ENCODE assay signal across 17 cellular contexts in the genomic region with DNA sequence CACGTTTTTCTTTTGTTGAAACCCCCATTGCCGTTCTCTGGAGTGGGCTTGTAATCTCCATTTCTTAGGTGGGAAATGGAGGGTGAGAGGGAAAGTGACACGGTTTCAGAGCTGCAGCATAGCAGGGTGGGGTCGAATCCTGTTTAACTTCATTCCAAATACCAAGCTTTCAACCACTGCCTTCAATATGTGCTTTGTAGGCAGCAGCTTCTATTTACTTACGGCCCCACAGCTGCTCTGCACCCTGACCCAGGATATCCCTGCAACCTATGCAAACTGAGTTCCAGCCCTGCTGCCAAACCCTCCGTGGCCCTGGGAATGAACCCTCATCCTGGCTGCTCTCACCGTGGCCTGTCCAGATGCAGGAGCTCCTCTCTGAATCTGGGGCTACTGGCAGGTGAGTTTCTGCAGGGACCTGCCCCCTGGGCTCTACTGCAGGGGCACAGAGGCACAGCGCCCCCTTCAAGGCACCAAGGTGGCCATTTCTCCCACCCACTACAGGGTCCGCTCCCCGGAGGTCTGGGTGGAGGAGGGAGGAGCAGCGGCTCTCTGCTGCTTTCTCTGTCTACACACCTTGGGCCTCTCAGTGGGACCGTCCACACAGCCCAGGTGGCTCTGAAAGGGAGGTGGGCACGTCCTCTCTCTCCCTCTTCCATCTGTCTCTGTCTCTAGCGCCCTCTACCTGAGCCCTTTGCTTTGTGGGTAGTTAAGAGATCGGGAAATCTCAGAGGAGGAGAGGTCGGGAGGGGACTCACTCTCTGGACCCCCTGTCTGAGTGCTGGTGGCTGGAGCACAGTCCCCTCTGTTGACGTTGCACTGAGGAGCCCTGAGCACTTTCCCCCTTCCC.
DNase-seq lines count a peak whose midpoint lies in the region; ATAC-seq and TF ChIP-seq lines count a peak whose summit lies in the region.
"Had no signal": no experiment of that assay in that cellular context is flagged by ENCODE, and none has a peak within 500 bp of the region (broad histone marks: within the 10 kb centered on the region; RNA-seq: fewer than 3 reads in every experiment).

No MANE protein-coding gene starts in this region.

- ATAC-seq in left ventricle myocardium superior (no peak), Right ventricle myocardium inferior (no peak), PC-3 (peak; percentile 50), lower lobe of right lung (peak in 1 of 2 donors; percentile 26), HG03460 (IDR thresholded peaks at IDR 0.05; ENCODE audit: unreplicated experiment) (no peak), mucosa of descending colon (no peak)
- ATAC-seq: activated T-helper 17 cell treated with anti-CD3 and anti-CD28 coated beads, Interleukin-2, amount 50 U/mL, for 72 hours had no signal

- H3K4me1 ChIP-seq in PC-3 (ENCODE audit: insufficient read depth, low read length) (0 out of 2 replicates have a peak, but pooled peaks cover 7% of the 10 kb centered on the region), lower lobe of right lung (no peaks in the 10 kb centered on the region), MM.1S (ENCODE audit: low read length) (no peaks in the 10 kb centered on the region), mucosa of descending colon (ENCODE audit: low read depth) (no peaks in the 10 kb centered on the region)
- H3K4me1 ChIP-seq: adrenal gland had no signal

- no peaks in the 10 kb centered on the region for H3K36me3 ChIP-seq in PC-3 (ENCODE audit: low read depth, low read length)
- no peaks in the 10 kb centered on the region for H3K36me3 ChIP-seq in lower lobe of right lung
- H3K36me3 ChIP-seq in MM.1S (replicated peaks; ENCODE audit: insufficient read depth, low read length), result no peaks in the 10 kb centered on the region
- H3K36me3 ChIP-seq in mucosa of descending colon (ENCODE audit: low read depth), result no peaks in the 10 kb centered on the region
- H3K36me3 ChIP-seq: adrenal gland had no signal

- H3K27me3 ChIP-seq in PC-3 (ENCODE audit: low read length) (peaks cover 68% of the 10 kb centered on the region), lower lobe of right lung (ENCODE audit: low read depth) (no peaks in the 10 kb centered on the region), MM.1S (replicated peaks; ENCODE audit: insufficient read depth, low read length) (no peaks in the 10 kb centered on the region)
- H3K27me3 ChIP-seq: adrenal gland had no signal

- H3K4me3 ChIP-seq in PC-3 (ENCODE audit: low read length) (no peak overlapping the region), lower lobe of right lung (no peak overlapping the region), MM.1S (ENCODE audit: low read length) (no peak overlapping the region), mucosa of descending colon (no peak overlapping the region)
- H3K4me3 ChIP-seq: adrenal gland had no signal

- H4K20me1 ChIP-seq in PC-3 (ENCODE audit: low read length) (no peaks in the 10 kb centered on the region), MM.1S (ENCODE audit: insufficient read depth, low read length) (no peaks in the 10 kb centered on the region)

- H3K27ac ChIP-seq in PC-3 (ENCODE audit: low read length) (no peak overlapping the region), lower lobe of right lung (no peak overlapping the region), MM.1S (ENCODE audit: low read length) (no peak overlapping the region)
- H3K27ac ChIP-seq: adrenal gland had no signal

- DNase-seq in left ventricle myocardium superior (peak; percentile 13), Right ventricle myocardium inferior (ENCODE audit: missing footprints) (no peak), PC-3 (peak; percentile 32), lower lobe of right lung (peak; percentile 30), MM.1S (no peak), mucosa of descending colon (no peak), DMS79 treated with DMSO at 0.1 percent for 48 hours (lab: John Stamatoyannopoulos, UW) (no peak)
- DNase-seq: activated CD4-positive, alpha-beta T cell treated with anti-CD3 and anti-CD28 coated beads for 48 hours; CD4-positive, CD25-positive, alpha-beta regulatory T cell; islet precursor cell; NCI-H1105; NCI-H2107; NCI-H526 treated with DMSO at 0.1 percent for 48 hours; substantia nigra had no signal

- H3K4me2 ChIP-seq in PC-3 (ENCODE audit: low read length), result peak overlapping the region; percentile 40
- no peak overlapping the region for H3K4me2 ChIP-seq in MM.1S (ENCODE audit: low read depth, low read length)

- H3F3A ChIP-seq in PC-3 (ENCODE audit: low read length, unreplicated experiment) (no peaks in the 10 kb centered on the region), MM.1S (ENCODE audit: insufficient read depth, low read length) (no peaks in the 10 kb centered on the region)

- H3K79me2 ChIP-seq in PC-3 (ENCODE audit: low read length) (no peaks in the 10 kb centered on the region), MM.1S (ENCODE audit: low read length) (peaks cover 19% of the 10 kb centered on the region)

- no TSS peak for BruUV-seq in PC-3 (replicated peaks; lab: Mats Ljungman, UMichigan)

- POLR2A ChIA-PET in PC-3 (lab: Charles Lee; ENCODE audit: unreplicated experiment), result no interaction called here

- H2AFZ ChIP-seq in PC-3 (ENCODE audit: low read length) (no peak overlapping the region), MM.1S (ENCODE audit: low read length) (no peak overlapping the region)

- H3K9ac ChIP-seq in PC-3 (ENCODE audit: low read length) (no peak overlapping the region), MM.1S (ENCODE audit: low read length) (no peak overlapping the region)

- no peaks in the 10 kb centered on the region for H3K9me3 ChIP-seq in PC-3 (ENCODE audit: low read length)
- peaks cover 15% of the 10 kb centered on the region for H3K9me3 ChIP-seq in lower lobe of right lung
- no peaks in the 10 kb centered on the region for H3K9me3 ChIP-seq in MM.1S (replicated peaks; ENCODE audit: insufficient read depth, low read length)
- H3K9me3 ChIP-seq in mucosa of descending colon, result peaks cover 5% of the 10 kb centered on the region
- H3K9me3 ChIP-seq: adrenal gland had no signal

- intact Hi-C loops in left ventricle myocardium superior (cut with micrococcal nuclease) (no loop called here), Right ventricle myocardium inferior (cut with DNase I) (no loop called here), PC-3 (cut with micrococcal nuclease) (no loop called here), lower lobe of right lung (cut with DNase I) (no loop called here), mucosa of descending colon (cut with DNase I, micrococcal nuclease) (no loop called here)

- CTCF ChIA-PET in PC-3 (lab: Charles Lee), result no interaction called here

- TF ChIP-seq CTCF in PC-3 (conservative IDR thresholded peaks at IDR 0.05; ENCODE audit: low read depth, low read length) (peak; percentile 46; the same call in 1 of the 2 replicates), lower lobe of right lung (IDR thresholded peaks at IDR 0.05) (no peak), MM.1S (IDR thresholded peaks at IDR 0.05; ENCODE audit: low read length) (no peak), mucosa of descending colon (IDR thresholded peaks at IDR 0.05) (no peak)

- no peaks in the 10 kb centered on the region for H3K9me2 ChIP-seq in PC-3 (replicated peaks; ENCODE audit: low read length)
- H3K9me2 ChIP-seq in MM.1S (replicated peaks; ENCODE audit: insufficient read depth, low read length), result no peaks in the 10 kb centered on the region

Comparison
In these comparisons a context has a peak if more than half of its experiments do, and no peak if none do; other contexts are left out.
1. DNase-seq: peak in left ventricle myocardium superior (single experiment), PC-3 (single experiment) and lower lobe of right lung (single experiment); none in Right ventricle myocardium inferior (single experiment), MM.1S (single experiment), mucosa of descending colon (0 of 3) and DMS79 treated with DMSO at 0.1 percent for 48 hours (single experiment).